Comparison of ENCODE assay signal across 18 cellular contexts in the genomic region with DNA sequence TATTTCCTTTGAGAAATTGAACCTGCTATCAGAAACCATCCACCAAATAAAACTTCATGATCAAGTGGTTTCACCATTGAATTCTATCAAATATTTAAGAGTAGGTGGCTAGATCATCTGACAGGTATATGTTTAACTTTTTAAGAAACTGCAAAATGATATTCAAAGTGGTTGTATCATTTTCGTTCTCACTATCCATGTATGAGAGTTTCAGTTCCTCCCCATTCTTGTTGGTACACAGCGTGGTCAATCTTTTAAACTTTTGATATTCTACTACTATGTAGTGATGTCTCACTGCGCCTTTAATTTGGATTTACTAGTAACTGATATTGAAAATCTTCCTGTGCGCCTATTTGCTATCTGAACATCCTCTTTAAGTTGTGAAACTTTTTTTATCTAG.
DNase-seq lines count a peak whose midpoint lies in the region; ATAC-seq and TF ChIP-seq lines count a peak whose summit lies in the region.
"Had no signal": no experiment of that assay in that cellular context is flagged by ENCODE, and none has a peak within 500 bp of the region (broad histone marks: within the 10 kb centered on the region; RNA-seq: fewer than 3 reads in every experiment).

No MANE protein-coding gene starts in this region.

- H3K36me3 Mint-ChIP-seq in naive B cell: peaks cover 17 to 34% of the 10 kb centered on the region in 2 donors
- H3K36me3 Mint-ChIP-seq: activated naive CD8-positive, alpha-beta T cell treated with anti-CD3 and anti-CD28 coated beads, Interleukin-2, amount 10 ng/mL, durations not matched to agents 7 days and 5 days had no signal

- no peaks in the 10 kb centered on the region for H3K27me3 Mint-ChIP-seq in naive B cell
- H3K27me3 Mint-ChIP-seq: activated CD4-positive, alpha-beta T cell treated with anti-CD3 and anti-CD28 coated beads for 36 hours; activated naive CD8-positive, alpha-beta T cell treated with anti-CD3 and anti-CD28 coated beads, Interleukin-2, amount 10 ng/mL, durations not matched to agents 7 days and 5 days had no signal

- TF ChIP-seq CTCF in foreskin keratinocyte (conservative IDR thresholded peaks at IDR 0.05): no peak

- peak overlapping the region in 3 of 8 donors; percentile 18 to 60 (median 19) for H3K4me3 Mint-ChIP-seq in naive B cell
- H3K4me3 Mint-ChIP-seq: activated CD4-positive, alpha-beta T cell treated with anti-CD3 and anti-CD28 coated beads for 36 hours; activated naive CD8-positive, alpha-beta T cell treated with anti-CD3 and anti-CD28 coated beads, Interleukin-2, amount 10 ng/mL, durations not matched to agents 7 days and 5 days; T-helper 1 cell treated with Interleukin-12 subunit alpha and Interleukin-12 subunit beta and Interleukin-4 antibody, amounts not matched to agents 30 μg/mL and 1 μg/mL, for 36 hours had no signal

- no peaks in the 10 kb centered on the region for H3K27me3 ChIP-seq in foreskin keratinocyte
- H3K27me3 ChIP-seq: left lung had no signal

- peak overlapping the region in 2 of 6 donors; percentile 6 to 56 for H3K27ac Mint-ChIP-seq in naive B cell
- H3K27ac Mint-ChIP-seq: activated CD4-positive, alpha-beta T cell treated with anti-CD3 and anti-CD28 coated beads for 36 hours; activated naive CD8-positive, alpha-beta T cell treated with anti-CD3 and anti-CD28 coated beads, Interleukin-2, amount 10 ng/mL, durations not matched to agents 7 days and 5 days; T-helper 1 cell treated with Interleukin-12 subunit alpha and Interleukin-12 subunit beta and Interleukin-4 antibody, amounts not matched to agents 30 μg/mL and 1 μg/mL, for 36 hours had no signal

- no peak overlapping the region for H3K27ac ChIP-seq in foreskin keratinocyte
- H3K27ac ChIP-seq: C4-2B, left lung, psoas muscle, thoracic aorta had no signal

- peaks cover 8 to 40% (median 31%) of the 10 kb centered on the region in 7 donors for H3K9me3 Mint-ChIP-seq in naive B cell

- peaks cover 29% of the 10 kb centered on the region for H3K4me1 ChIP-seq in foreskin keratinocyte
- H3K4me1 ChIP-seq: psoas muscle had no signal

- ATAC-seq in GM18870 (IDR thresholded peaks at IDR 0.05; ENCODE audit: unreplicated experiment): peak; percentile 55
- ATAC-seq in GM21825 (IDR thresholded peaks at IDR 0.05; ENCODE audit: unreplicated experiment): peak; percentile 58
- ATAC-seq in HG03354 (IDR thresholded peaks at IDR 0.05; ENCODE audit: poor library complexity, severe bottlenecking, unreplicated experiment): peak; percentile 73
- ATAC-seq in naive B cell (ENCODE audit: low read depth in 2 of 2): peak; percentile 49 to 78
- ATAC-seq in GM18519 (IDR thresholded peaks at IDR 0.05; ENCODE audit: low FRiP score, unreplicated experiment): no peak
- ATAC-seq in foreskin keratinocyte: no peak
- ATAC-seq: activated CD4-positive, alpha-beta T cell treated with anti-CD3 and anti-CD28 coated beads for 36 hours; left lung; psoas muscle had no signal

- DNase-seq in naive B cell (peak; percentile 7), dermis blood vessel endothelial cell (no peak), foreskin keratinocyte (no peak)
- DNase-seq: activated CD4-positive, alpha-beta T cell treated with anti-CD3 and anti-CD28 coated beads for 36 hours; activated naive CD8-positive, alpha-beta T cell treated with anti-CD3 and anti-CD28 coated beads, Interleukin-2, amount 10 ng/mL, durations not matched to agents 7 days and 5 days; DMS79; effector CD8-positive, alpha-beta T cell; left lung; NCI-H1694 treated with DMSO at 0.1 percent for 48 hours; NCI-H69; psoas muscle had no signal

- H3K4me1 Mint-ChIP-seq in naive B cell: peaks cover 22 to 32% (median 27%) of the 10 kb centered on the region in 3 donors

Comparison
In these comparisons a context has a peak if more than half of its experiments do, and no peak if none do; other contexts are left out.
1. ATAC-seq: peak in GM18870 (single experiment), GM21825 (single experiment), HG03354 (single experiment) and naive B cell (2 of 2); none in GM18519 (single experiment) and foreskin keratinocyte (single experiment).